Comparison of ENCODE assay signal across 14 cellular contexts in the genomic region with DNA sequence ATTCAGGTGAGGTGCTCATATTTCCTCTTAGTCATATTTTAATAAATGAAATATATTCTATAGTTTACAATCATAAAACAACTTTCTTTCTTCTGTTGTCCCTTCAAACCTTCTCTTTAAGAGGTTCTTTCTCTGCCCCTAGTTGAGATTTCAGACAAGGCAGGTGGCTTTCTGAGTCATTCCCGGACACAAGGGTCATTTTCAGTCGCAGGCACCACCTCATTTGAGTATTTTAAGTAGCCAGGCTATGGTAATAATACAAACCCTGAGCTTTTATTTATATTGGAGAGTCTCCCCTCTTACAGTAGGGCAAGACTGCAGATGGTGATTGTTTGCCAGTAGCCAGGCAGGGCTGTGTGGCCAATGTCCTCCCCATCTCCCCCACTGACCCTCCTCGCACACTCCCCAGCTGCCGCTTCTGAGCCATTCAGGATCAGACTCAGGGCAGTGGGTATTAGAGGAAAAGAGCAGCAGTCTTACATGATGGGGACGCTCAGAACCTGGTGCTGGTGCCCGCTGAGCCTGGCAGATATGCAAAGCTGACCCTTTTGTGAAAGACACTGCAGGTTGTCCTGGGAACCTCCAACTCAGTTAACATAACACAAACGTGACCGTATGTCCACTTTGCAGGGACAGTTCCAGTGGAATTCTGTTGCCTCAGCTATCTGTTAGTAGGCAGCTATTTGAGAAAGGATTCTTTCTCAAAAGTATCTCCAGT.
DNase-seq lines count a peak whose midpoint lies in the region; ATAC-seq lines count a peak whose summit lies in the region.
"Had no signal": no experiment of that assay in that cellular context is flagged by ENCODE, and none has a peak within 500 bp of the region (broad histone marks: within the 10 kb centered on the region; RNA-seq: fewer than 3 reads in every experiment).

No MANE protein-coding gene starts in this region.

- ATAC-seq in GM19025 (IDR thresholded peaks at IDR 0.05; ENCODE audit: low read depth, unreplicated experiment) (peak; percentile 82), HG02588 (IDR thresholded peaks at IDR 0.05; ENCODE audit: unreplicated experiment) (peak; percentile 88), HG03571 (IDR thresholded peaks at IDR 0.05; ENCODE audit: unreplicated experiment) (peak; percentile 79)
- ATAC-seq: natural killer cell, Panc1 had no signal

- H3K4me1 ChIP-seq in mesodermal cell (ENCODE audit: control insufficient read depth, insufficient read depth, low read length, poor library complexity, severe bottlenecking), result peaks cover 16% of the 10 kb centered on the region

- no peaks in the 10 kb centered on the region for H3K36me3 ChIP-seq in mesodermal cell (ENCODE audit: control insufficient read depth, insufficient read depth, low read length)
- H3K36me3 ChIP-seq: brain microvascular endothelial cell had no signal

- DNase-seq in NCI-H2081 treated with DMSO at 0.1 percent for 48 hours (lab: John Stamatoyannopoulos, UW) (no peak), NCI-H446 treated with DMSO at 0.1 percent for 48 hours (lab: John Stamatoyannopoulos, UW) (no peak), NCI-H2171 (lab: John Stamatoyannopoulos, UW) (no peak)
- DNase-seq: brain microvascular endothelial cell; COR-L47; erythroblast; natural killer cell; NCI-H187 treated with DMSO at 0.1 percent for 48 hours; stimulated activated naive B cell treated with anti-CD40 and anti-IgM and Interleukin-4, amounts not matched to agents 10 μg/mL and 1 μg/mL and 100 μg/mL, for 72 hours had no signal

- peak overlapping the region; percentile 10 for H3K27ac ChIP-seq in mesodermal cell (ENCODE audit: low read depth, low read length, severe bottlenecking)
- H3K27ac ChIP-seq: brain microvascular endothelial cell had no signal

- 18 to 56% methylated on average over 2 to 4 of the region's 8 CpGs for WGBS in mesodermal cell (ENCODE audit: insufficient coverage in 2 of 2), 2 experiments

- H3K4me3 ChIP-seq in mesodermal cell (ENCODE audit: extremely low read depth, insufficient read depth, low read length, poor library complexity, severe bottlenecking), result no peak overlapping the region

- H3K9me3 ChIP-seq in mesodermal cell (ENCODE audit: control insufficient read depth, low read length), result no peaks in the 10 kb centered on the region
